8 cellular contexts compared by ENCODE assay signal in genomic region chr19:53868892-53869804, GRCh38. TPM values are rescaled to one million over a fixed set of nuclear protein-coding genes. Genes with fewer than 3 reads are reported as not detected.
DNase-seq lines count a peak whose midpoint lies in the region; ATAC-seq and TF ChIP-seq lines count a peak whose summit lies in the region.

No MANE protein-coding gene starts in this region.

- H3K36me3 ChIP-seq in GM06990 (ENCODE audit: control insufficient read depth, insufficient read depth, low read length) (no peaks in the 10 kb centered on the region; the same call in none of the 2 replicates), mucosa of stomach (ENCODE audit: control insufficient read depth, insufficient read depth, low read length) (peaks cover 2% of the 10 kb centered on the region)

- peak; percentile 46 for ATAC-seq in HG02852 (IDR thresholded peaks at IDR 0.05; ENCODE audit: unreplicated experiment)

- TF ChIP-seq CTCF in GM06990 (IDR thresholded peaks at IDR 0.05; ENCODE audit: insufficient read depth, low read length, poor library complexity, severe bottlenecking) (no peak), epithelial cell of proximal tubule (conservative IDR thresholded peaks at IDR 0.05; ENCODE audit: low read depth, low read length) (no peak)

- H3K9me3 ChIP-seq in mucosa of stomach (ENCODE audit: control insufficient read depth, low read length), result no peaks in the 10 kb centered on the region

- H3K4me3 ChIP-seq in GM06990 (replicated peaks; ENCODE audit: low read depth, low read length) (peak overlapping the region; percentile 64), epithelial cell of proximal tubule (ENCODE audit: low read depth, low read length) (peak overlapping the region; percentile 92), mucosa of stomach (ENCODE audit: low read length) (peak overlapping the region; percentile 78)

- H3K4me1 ChIP-seq in mucosa of stomach (ENCODE audit: control insufficient read depth, insufficient read depth, low read length), result peaks cover 56% of the 10 kb centered on the region

- no peaks in the 10 kb centered on the region for H3K27me3 ChIP-seq in GM06990 (replicated peaks; ENCODE audit: control insufficient read depth, insufficient read depth, low read length)
- H3K27me3 ChIP-seq in mucosa of stomach (ENCODE audit: control insufficient read depth, insufficient read depth, low read length), result no peaks in the 10 kb centered on the region

- DNase-seq in GM06990 (ENCODE audit: extremely low read depth, insufficient read length) (peak; percentile 94), OCI-M2 (lab: John Stamatoyannopoulos, UW; ENCODE audit: unreplicated experiment) (peak; percentile 90), epithelial cell of proximal tubule (ENCODE audit: low read depth) (no peak), COR-L47 (lab: John Stamatoyannopoulos, UW) (no peak)
- DNase-seq in activated T-cell treated with anti-CD3 and anti-CD28 coated beads, Interleukin-2, amount 50 U/mL, for 1 hour, result peak; percentile 87
- DNase-seq in stimulated activated CD8-positive, alpha-beta memory T cell treated with anti-CD3 and anti-CD28 coated beads, Interleukin-4, amount 100 ng/mL, for 4 hours (ENCODE audit: low read depth in 2 of 2, low spot score in 1 of 2), result peak; percentile 54 to 83

- H3K9ac ChIP-seq in mucosa of stomach (ENCODE audit: low read length), result peak overlapping the region; percentile 94

RNA-seq across cellular contexts. Expression of gene MYADM, which starts 1.5 kb away (rescaled TPM):
- total RNA-seq in epithelial cell of proximal tubule, result 48.7 and 59.5 TPM in 2 replicates

RNA-seq across cellular contexts. Expression of gene PRKCG, which starts 12.8 kb away (rescaled TPM):
- 1.3 TPM in 1 of 2 replicates, not detected in the other for total RNA-seq in epithelial cell of proximal tubule

RNA-seq across cellular contexts. Expression of gene CACNG7, which starts 39.9 kb away (rescaled TPM):
- not detected in 2 replicates for total RNA-seq in epithelial cell of proximal tubule

RNA-seq across cellular contexts. Expression of gene NLRP12, which starts 45.0 kb away (rescaled TPM):
- total RNA-seq in epithelial cell of proximal tubule, result not detected in 2 replicates

Comparison
In these comparisons a context has a peak if more than half of its experiments do, and no peak if none do; other contexts are left out.
1. DNase-seq: peak in GM06990 (single experiment), OCI-M2 (single experiment), activated T-cell treated with anti-CD3 and anti-CD28 coated beads, Interleukin-2, amount 50 U/mL, for 1 hour (single experiment) and stimulated activated CD8-positive, alpha-beta memory T cell treated with anti-CD3 and anti-CD28 coated beads, Interleukin-4, amount 100 ng/mL, for 4 hours (2 of 2); none in epithelial cell of proximal tubule (single experiment) and COR-L47 (single experiment).
2. Peak in every context shown above with its lines, with median percentiles within 50 percentile points of each other: H3K4me3 ChIP-seq.